Comparison of ENCODE assay signal across 8 cellular contexts in the genomic region with DNA sequence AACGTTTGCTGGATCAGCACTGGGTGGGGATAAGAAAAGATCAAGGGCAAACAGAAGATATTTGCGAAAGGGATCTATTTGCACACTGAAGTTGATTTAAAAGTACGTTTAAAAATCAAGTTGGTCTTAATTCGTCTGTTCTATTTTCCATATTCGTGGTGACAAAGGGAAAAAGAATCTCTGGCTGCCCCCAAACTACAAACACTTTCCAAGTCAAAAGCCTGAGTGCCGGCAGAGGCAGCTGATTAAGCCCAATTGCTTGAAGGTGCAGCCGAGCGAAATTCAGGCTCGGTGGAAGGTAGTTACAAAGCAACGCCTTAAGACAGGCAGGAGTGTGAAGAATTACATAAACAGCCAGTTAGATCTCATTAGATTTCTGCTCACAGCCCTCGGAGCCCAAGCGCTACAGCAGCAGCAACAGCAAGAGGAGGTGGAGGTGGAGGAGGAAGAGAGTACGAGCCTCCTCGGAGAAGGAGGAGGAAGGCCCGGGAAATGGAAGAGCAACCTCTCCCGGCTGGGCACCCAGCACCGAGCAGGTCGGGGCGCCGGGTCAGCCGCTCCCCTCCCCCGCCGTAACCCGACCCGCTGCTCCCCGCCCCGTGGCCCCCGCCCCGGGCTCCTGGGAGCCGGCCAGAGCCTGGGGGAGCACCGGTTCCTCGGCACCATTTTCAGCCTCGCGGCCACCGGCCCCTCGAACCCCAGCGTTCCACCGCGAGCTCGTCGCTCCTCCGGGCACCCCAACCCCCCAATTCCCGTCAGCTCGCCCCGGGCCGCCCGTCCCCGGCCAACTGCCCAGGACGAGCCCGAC. TPM values are rescaled to one million over a fixed set of nuclear protein-coding genes. Genes with fewer than 3 reads are reported as not detected.
A peak's percentile ranks its signal among the peaks of the same experiment; 100 is the strongest.
DNase-seq lines count a peak whose midpoint lies in the region; ATAC-seq and TF ChIP-seq lines count a peak whose summit lies in the region.

No MANE protein-coding gene starts in this region.

- H3K4me1 Mint-ChIP-seq in activated CD8-positive, alpha-beta T cell treated with anti-CD3 and anti-CD28 coated beads, Interleukin-2, amount 10 ng/mL, durations not matched to agents 7 days and 5 days (ENCODE audit: low read depth): peaks cover 45% of the 10 kb centered on the region
- H3K4me1 Mint-ChIP-seq in endothelial cell (ENCODE audit: unreplicated experiment) (peaks cover 25% of the 10 kb centered on the region), mesothelial cell of epicardium (peaks cover 48% of the 10 kb centered on the region)

- peaks cover 30% of the 10 kb centered on the region for H3K36me3 Mint-ChIP-seq in activated CD8-positive, alpha-beta T cell treated with anti-CD3 and anti-CD28 coated beads, Interleukin-2, amount 10 ng/mL, durations not matched to agents 7 days and 5 days (ENCODE audit: low read depth)
- H3K36me3 Mint-ChIP-seq in endothelial cell (ENCODE audit: low read depth, unreplicated experiment) (peaks cover 18% of the 10 kb centered on the region), mesothelial cell of epicardium (peaks cover 3% of the 10 kb centered on the region)

- peaks cover 7% of the 10 kb centered on the region for H3K27me3 Mint-ChIP-seq in activated CD8-positive, alpha-beta T cell treated with anti-CD3 and anti-CD28 coated beads, Interleukin-2, amount 10 ng/mL, durations not matched to agents 7 days and 5 days (ENCODE audit: low read depth)
- H3K27me3 Mint-ChIP-seq in endothelial cell (ENCODE audit: unreplicated experiment) (peaks cover 16% of the 10 kb centered on the region), mesothelial cell of epicardium (ENCODE audit: low read depth) (no peaks in the 10 kb centered on the region)

- no peak for TF ChIP-seq CTCF in endothelial cell (IDR thresholded peaks at IDR 0.05; ENCODE audit: unreplicated experiment)
- TF ChIP-seq CTCF in mesothelial cell of epicardium (IDR thresholded peaks at IDR 0.05; ENCODE audit: unreplicated experiment): no peak

- peak overlapping the region; percentile 94 for H3K27ac Mint-ChIP-seq in activated CD8-positive, alpha-beta T cell treated with anti-CD3 and anti-CD28 coated beads, Interleukin-2, amount 10 ng/mL, durations not matched to agents 7 days and 5 days
- H3K27ac Mint-ChIP-seq in endothelial cell (ENCODE audit: unreplicated experiment) (peak overlapping the region; percentile 96), mesothelial cell of epicardium (peak overlapping the region; percentile 97)

- H3K9me3 Mint-ChIP-seq in activated CD8-positive, alpha-beta T cell treated with anti-CD3 and anti-CD28 coated beads, Interleukin-2, amount 10 ng/mL, durations not matched to agents 7 days and 5 days (ENCODE audit: insufficient read depth): no peaks in the 10 kb centered on the region
- H3K9me3 Mint-ChIP-seq in endothelial cell (ENCODE audit: unreplicated experiment) (no peaks in the 10 kb centered on the region), mesothelial cell of epicardium (no peaks in the 10 kb centered on the region)

- ATAC-seq in HG03045 (IDR thresholded peaks at IDR 0.05; ENCODE audit: unreplicated experiment): peak; percentile 15
- peak; percentile 6 for ATAC-seq in activated CD8-positive, alpha-beta T cell treated with anti-CD3 and anti-CD28 coated beads, Interleukin-2, amount 10 ng/mL, durations not matched to agents 7 days and 5 days

- peak; percentile 44 for DNase-seq in NCI-H2196 (lab: John Stamatoyannopoulos, UW; ENCODE audit: unreplicated experiment)
- DNase-seq in NCI-H2196 treated with DMSO at 0.1 percent for 48 hours (lab: John Stamatoyannopoulos, UW; ENCODE audit: unreplicated experiment): no peak
- peak; percentile 60 for DNase-seq in NCI-H526 treated with DMSO at 0.1 percent for 48 hours (lab: John Stamatoyannopoulos, UW)
- DNase-seq in activated CD8-positive, alpha-beta T cell treated with anti-CD3 and anti-CD28 coated beads, Interleukin-2, amount 10 ng/mL, durations not matched to agents 7 days and 5 days: peak; percentile 63
- peak; percentile 36 for DNase-seq in endothelial cell (ENCODE audit: low spot score)
- peak in 1 of 2 experiments; percentile 56 for DNase-seq in mesothelial cell of epicardium (ENCODE audit: low spot score in 2 of 2, unreplicated experiment in 2 of 2)
- peak; percentile 62 for DNase-seq in stimulated activated CD8-positive, alpha-beta memory T cell treated with anti-CD3 and anti-CD28 coated beads, Interleukin-4, amount 100 ng/mL, for 48 hours

- CTCF ChIA-PET in activated CD8-positive, alpha-beta T cell treated with anti-CD3 and anti-CD28 coated beads, Interleukin-2, amount 10 ng/mL, durations not matched to agents 7 days and 5 days (lab: Charles Lee): interaction anchor here (1.2 to 10.9 kb wide), 6 partner anchors 12 to 95 kb away, joined by 3 to 188 read pairs (median 10); no protein-coding TSS in a partner anchor

- POLR2A ChIA-PET in activated CD8-positive, alpha-beta T cell treated with anti-CD3 and anti-CD28 coated beads, Interleukin-2, amount 10 ng/mL, durations not matched to agents 7 days and 5 days (lab: Charles Lee): interaction anchor here (0.7 to 5.3 kb wide), 33 partner anchors 10 to 393 kb away, joined by 3 to 163 read pairs (median 10); a partner anchor contains a TSS

- H3K4me3 Mint-ChIP-seq in activated CD8-positive, alpha-beta T cell treated with anti-CD3 and anti-CD28 coated beads, Interleukin-2, amount 10 ng/mL, durations not matched to agents 7 days and 5 days: peak overlapping the region; percentile 92
- H3K4me3 Mint-ChIP-seq in endothelial cell (ENCODE audit: unreplicated experiment) (peak overlapping the region; percentile 100), mesothelial cell of epicardium (peak overlapping the region; percentile 91)

RNA-seq across cellular contexts. Expression of a gene that starts 0.9 kb away (rescaled TPM):
- 10 to 100 TPM; 44.5 to 47.6 TPM for total RNA-seq in activated CD8-positive, alpha-beta T cell treated with anti-CD3 and anti-CD28 coated beads, Interleukin-2, amount 10 ng/mL, durations not matched to agents 7 days and 5 days
- total RNA-seq in endothelial cell (ENCODE audit: unreplicated experiment) (15.5 TPM), mesothelial cell of epicardium (29.4 to 34.7 TPM (median 32.0 TPM) in 3 replicates)

RNA-seq across cellular contexts. Expression of a gene that starts 29.9 kb away (rescaled TPM):
- not detected for total RNA-seq in activated CD8-positive, alpha-beta T cell treated with anti-CD3 and anti-CD28 coated beads, Interleukin-2, amount 10 ng/mL, durations not matched to agents 7 days and 5 days
- not detected for total RNA-seq in endothelial cell (ENCODE audit: unreplicated experiment)
- 0.42 to 0.68 TPM (median 0.60 TPM) in 3 replicates for total RNA-seq in mesothelial cell of epicardium
